In genomic region chr20:18849131-18849530, GRCh38 we compare ENCODE assay signal across 21 cellular contexts. TPM values are rescaled to one million over a fixed set of nuclear protein-coding genes. Genes with fewer than 3 reads are reported as not detected.
A peak's percentile ranks its signal among the peaks of the same experiment; 100 is the strongest.
DNase-seq lines count a peak whose midpoint lies in the region; ATAC-seq and TF ChIP-seq lines count a peak whose summit lies in the region.
"Had no signal": no experiment of that assay in that cellular context is flagged by ENCODE, and none has a peak within 500 bp of the region (broad histone marks: within the 10 kb centered on the region; RNA-seq: fewer than 3 reads in every experiment).

No MANE protein-coding gene starts in this region.

- peaks cover 5% of the 10 kb centered on the region for H3K27me3 Mint-ChIP-seq in neural progenitor cell (ENCODE audit: insufficient read depth, low read depth)
- peaks cover 7% of the 10 kb centered on the region for H3K27me3 Mint-ChIP-seq in CD8-positive, alpha-beta T cell (ENCODE audit: low read depth)

- CTCF ChIA-PET in CD8-positive, alpha-beta T cell (lab: Charles Lee): no interaction called here

- H3K27ac Mint-ChIP-seq in neural progenitor cell: no peak overlapping the region
- no peak overlapping the region for H3K27ac Mint-ChIP-seq in CD8-positive, alpha-beta T cell
- H3K27ac Mint-ChIP-seq: CD4-positive, alpha-beta T cell had no signal

- no peaks in the 10 kb centered on the region for H3K36me3 Mint-ChIP-seq in neural progenitor cell
- no peaks in the 10 kb centered on the region for H3K36me3 Mint-ChIP-seq in CD8-positive, alpha-beta T cell

- H3K36me3 ChIP-seq in neural progenitor cell: no peaks in the 10 kb centered on the region
- H3K36me3 ChIP-seq in CD8-positive, alpha-beta T cell (ENCODE audit: insufficient read depth, low read length): no peaks in the 10 kb centered on the region
- H3K36me3 ChIP-seq: HAP-1 had no signal

- H3F3A ChIP-seq in neural progenitor cell (ENCODE audit: low read depth): peaks cover 8% of the 10 kb centered on the region

- POLR2A ChIA-PET in CD8-positive, alpha-beta T cell (lab: Charles Lee): no interaction called here

- no peaks in the 10 kb centered on the region for H3K79me2 ChIP-seq in neural progenitor cell (ENCODE audit: low read depth)

- H3K27me3 ChIP-seq in neural progenitor cell: peaks cover 60% of the 10 kb centered on the region
- no peaks in the 10 kb centered on the region for H3K27me3 ChIP-seq in CD8-positive, alpha-beta T cell (ENCODE audit: insufficient read depth, low read length)

- no peak overlapping the region for H2AFZ ChIP-seq in neural progenitor cell (replicated peaks)

- intact Hi-C loops in CD8-positive, alpha-beta T cell (cut with DNase I, micrococcal nuclease): no loop called here

- no peak overlapping the region for H3K9ac ChIP-seq in neural progenitor cell

- no peak for TF ChIP-seq CTCF in neural progenitor cell (IDR thresholded peaks at IDR 0.05)
- no peak for TF ChIP-seq CTCF in CD8-positive, alpha-beta T cell (IDR thresholded peaks at IDR 0.05)

- H3K4me3 Mint-ChIP-seq in neural progenitor cell: no peak overlapping the region
- no peak overlapping the region for H3K4me3 Mint-ChIP-seq in CD8-positive, alpha-beta T cell
- H3K4me3 Mint-ChIP-seq: CD4-positive, alpha-beta T cell had no signal

- no peaks in the 10 kb centered on the region for H3K9me3 Mint-ChIP-seq in neural progenitor cell
- H3K9me3 Mint-ChIP-seq in CD8-positive, alpha-beta T cell: no peaks in the 10 kb centered on the region
- H3K9me3 Mint-ChIP-seq: CD4-positive, alpha-beta T cell had no signal

- ATAC-seq in HG03280 (IDR thresholded peaks at IDR 0.05; ENCODE audit: unreplicated experiment): no peak
- no peak for ATAC-seq in CD8-positive, alpha-beta T cell
- ATAC-seq: A549, GM12878, K562 had no signal

- H3K4me1 ChIP-seq in neural progenitor cell: peaks cover 12% of the 10 kb centered on the region
- no peaks in the 10 kb centered on the region for H3K4me1 ChIP-seq in CD8-positive, alpha-beta T cell (ENCODE audit: insufficient read depth, low read length)
- H3K4me1 ChIP-seq: A549, HAP-1 had no signal

- DNase-seq in DMS79 treated with DMSO at 0.1 percent for 48 hours (lab: John Stamatoyannopoulos, UW): peak; percentile 12
- DNase-seq in DMS79 (lab: John Stamatoyannopoulos, UW): no peak
- peak; percentile 56 for DNase-seq in NCI-H82 treated with DMSO at 0.1 percent for 48 hours (lab: John Stamatoyannopoulos, UW; ENCODE audit: unreplicated experiment)
- peak; percentile 56 for DNase-seq in neural progenitor cell (ENCODE audit: low spot score)
- no peak for DNase-seq in stimulated activated CD4-positive, alpha-beta T cell treated with anti-CD3 and anti-CD28 coated beads, Interleukin-4, amount 100 ng/mL, for 1 hour
- DNase-seq in CD8-positive, alpha-beta T cell: no peak
- DNase-seq: AML-193; CD4-positive, alpha-beta T cell; DMS153; DND-41; EL; IMR-90 had no signal

- no peaks in the 10 kb centered on the region for H4K20me1 ChIP-seq in neural progenitor cell (ENCODE audit: low read depth)

- no peak overlapping the region for H3K4me3 ChIP-seq in neural progenitor cell
- H3K4me3 ChIP-seq in CD8-positive, alpha-beta T cell (ENCODE audit: low read depth, low read length): no peak overlapping the region
- H3K4me3 ChIP-seq: A549, GM12878, HAP-1, K562 had no signal

- H3K4me1 Mint-ChIP-seq in neural progenitor cell: peaks cover 2% of the 10 kb centered on the region
- H3K4me1 Mint-ChIP-seq in CD8-positive, alpha-beta T cell (ENCODE audit: low read depth): no peaks in the 10 kb centered on the region

- peak overlapping the region; percentile 33 for H3K4me2 ChIP-seq in neural progenitor cell
- H3K4me2 ChIP-seq: A549 had no signal

- H3K9me3 ChIP-seq in neural progenitor cell (ENCODE audit: low read depth): no peaks in the 10 kb centered on the region
- no peaks in the 10 kb centered on the region for H3K9me3 ChIP-seq in CD8-positive, alpha-beta T cell (ENCODE audit: low read length)
- H3K9me3 ChIP-seq: A549, HAP-1 had no signal

- H3K27ac ChIP-seq in neural progenitor cell: no peak overlapping the region
- no peak overlapping the region for H3K27ac ChIP-seq in CD8-positive, alpha-beta T cell (ENCODE audit: low read depth, low read length)
- H3K27ac ChIP-seq: 22Rv1, A549, C4-2B had no signal

RNA-seq across cellular contexts. Expression of gene SCP2D1, which starts 35.5 kb away (rescaled TPM):
- total RNA-seq in neural progenitor cell (ENCODE audit: low replicate concordance): not detected in 2 replicates
- total RNA-seq in CD8-positive, alpha-beta T cell: not detected
- total RNA-seq: CD4-positive, alpha-beta T cell; G401; GM12878; H1; IMR-90; K562 had no signal

Comparison
In these comparisons a context has a peak if more than half of its experiments do, and no peak if none do; other contexts are left out.
1. DNase-seq: peak in DMS79 treated with DMSO at 0.1 percent for 48 hours (single experiment), NCI-H82 treated with DMSO at 0.1 percent for 48 hours (single experiment) and neural progenitor cell (single experiment); none in DMS79 (single experiment), stimulated activated CD4-positive, alpha-beta T cell treated with anti-CD3 and anti-CD28 coated beads, Interleukin-4, amount 100 ng/mL, for 1 hour (single experiment) and CD8-positive, alpha-beta T cell (0 of 7).